In genomic region chr18:9810216-9810804, GRCh38 we compare ENCODE assay signal across 25 cellular contexts.
DNase-seq lines count a peak whose midpoint lies in the region; ATAC-seq, FAIRE-seq and TF ChIP-seq lines count a peak whose summit lies in the region.
"Had no signal": no experiment of that assay in that cellular context is flagged by ENCODE, and none has a peak within 500 bp of the region (broad histone marks: within the 10 kb centered on the region; RNA-seq: fewer than 3 reads in every experiment).

No MANE protein-coding gene starts in this region.

- no peak for TF ChIP-seq EP300 in H1 (IDR thresholded peaks at IDR 0.05; ENCODE audit: borderline replicate concordance in 1 of 2, low read depth in 2 of 2, low read length in 2 of 2)
- TF ChIP-seq EP300 in tibial nerve (IDR thresholded peaks at IDR 0.05), result no peak

- H3K9me3 ChIP-seq in heart left ventricle (peaks cover 0 to 2% (median 0%) of the 10 kb centered on the region in 12 donors), H1 (ENCODE audit: insufficient read depth in 2 of 2, low read depth in 1 of 2, low read length in 1 of 2) (peaks cover 0 to 3% of the 10 kb centered on the region in 2 experiments; a peak in 3 of 4 replicates), tibial nerve (no peaks in the 10 kb centered on the region)
- H3K9me3 ChIP-seq: SJCRH30, spleen, uterus had no signal

- H3K79me2 ChIP-seq in H1 (ENCODE audit: control insufficient read depth in 1 of 2, insufficient read depth in 2 of 2, low read length in 2 of 2), result no peaks in the 10 kb centered on the region

- H3K56ac ChIP-seq in H1 (replicated peaks; ENCODE audit: insufficient read length, low read depth, low read length), result no peak overlapping the region

- no peak overlapping the region for H2BK20ac ChIP-seq in H1 (ENCODE audit: low read length)

- H3K4me3 ChIP-seq in heart left ventricle, result no peak overlapping the region
- no peak overlapping the region for H3K4me3 ChIP-seq in H1 (ENCODE audit: extremely low read depth in 1 of 4, insufficient read depth in 2 of 4, low read depth in 3 of 4, low read length in 4 of 4)
- H3K4me3 ChIP-seq in tibial nerve, result peak overlapping the region in 1 of 4 donors; percentile 3
- H3K4me3 ChIP-seq: BLaER1, SJCRH30, spleen, uterus had no signal

- intact Hi-C loops in heart left ventricle (cut with DNase I) (loop anchor here in 1 of 10 donors (5.0 kb wide), 1 partner anchor 142 kb away; no protein-coding TSS in a partner anchor), left cardiac atrium (cut with DNase I) (no loop called here)

- H3K27ac ChIP-seq in heart left ventricle, result peak overlapping the region in 11 of 12 donors; percentile 9 to 69 (median 47)
- H3K27ac ChIP-seq in H1 (ENCODE audit: low read depth, low read length), result no peak overlapping the region
- peak overlapping the region; percentile 14 to 84 (median 51) for H3K27ac ChIP-seq in tibial nerve
- H3K27ac ChIP-seq: BLaER1, SJCRH30 had no signal

- H2BK5ac ChIP-seq in H1 (ENCODE audit: low read depth, low read length), result no peak overlapping the region

- no peak for FAIRE-seq in H1 (lab: Jason Lieb, UNC)
- FAIRE-seq: A204.1, GM18507 had no signal

- H3K4ac ChIP-seq in H1 (replicated peaks; ENCODE audit: insufficient read length, low read depth, low read length), result no peak overlapping the region

- H3K9me3 Mint-ChIP-seq in nephron, result no peaks in the 10 kb centered on the region
- H3K9me3 Mint-ChIP-seq: HFFc6; neural crest cell; stimulated activated naive CD8-positive, alpha-beta T cell treated with anti-CD3 and anti-CD28 coated beads, Interleukin-15, Interleukin-2, amounts not matched to agents 100 ng/mL and 50 ng/mL, for 24 hours; T-helper 1 cell treated with Interleukin-12 subunit alpha and Interleukin-12 subunit beta and Interleukin-4 antibody, amounts not matched to agents 30 μg/mL and 1 μg/mL, for 36 hours had no signal

- TF ChIP-seq POLR2A in heart left ventricle (IDR thresholded peaks at IDR 0.05), result no peak
- no peak for TF ChIP-seq POLR2A in H1 (IDR thresholded peaks at IDR 0.05; ENCODE audit: control extremely low read depth in 1 of 2, low read depth in 2 of 2, low read length in 2 of 2)
- no peak for TF ChIP-seq POLR2A in tibial nerve (IDR thresholded peaks at IDR 0.05)

- no peak for TF ChIP-seq RAD21 in H1 (IDR thresholded peaks at IDR 0.05 in 1 of 2, conservative IDR thresholded peaks at IDR 0.05 in 1 of 2; ENCODE audit: low read depth in 2 of 2, low read length in 2 of 2)

- H3K23me2 ChIP-seq in H1 (ENCODE audit: low read depth, low read length), result no peaks in the 10 kb centered on the region

- H2BK15ac ChIP-seq in H1 (ENCODE audit: low read length), result peak overlapping the region; percentile 61; the same call in 1 of the 2 replicates

- peaks cover 2% of the 10 kb centered on the region for H3K36me3 Mint-ChIP-seq in nephron (ENCODE audit: low read depth)

- H3K4me1 ChIP-seq in heart left ventricle (peaks cover 0 to 57% (median 29%) of the 10 kb centered on the region in 12 donors), H1 (replicated peaks in 1 of 4; ENCODE audit: control insufficient read depth in 3 of 4, insufficient read depth in 4 of 4, low read length in 3 of 4) (peaks cover 10 to 14% (median 12%) of the 10 kb centered on the region in 4 experiments), tibial nerve (peaks cover 0 to 54% (median 28%) of the 10 kb centered on the region in 4 donors)
- H3K4me1 ChIP-seq: BLaER1 had no signal

- H3K14ac ChIP-seq in H1 (ENCODE audit: insufficient read length), result no peak overlapping the region

- H3K4me3 Mint-ChIP-seq in nephron, result no peak overlapping the region
- H3K4me3 Mint-ChIP-seq: HFFc6; neural crest cell; stimulated activated naive CD8-positive, alpha-beta T cell treated with anti-CD3 and anti-CD28 coated beads, Interleukin-15, Interleukin-2, amounts not matched to agents 100 ng/mL and 50 ng/mL, for 24 hours; T-helper 1 cell treated with Interleukin-12 subunit alpha and Interleukin-12 subunit beta and Interleukin-4 antibody, amounts not matched to agents 30 μg/mL and 1 μg/mL, for 36 hours had no signal

- H3K36me3 ChIP-seq in heart left ventricle, result peaks cover 0 to 13% (median 0%) of the 10 kb centered on the region in 9 donors
- H3K36me3 ChIP-seq in H1 (ENCODE audit: control insufficient read depth in 2 of 4, insufficient read depth in 4 of 4, low read length in 3 of 4), result no peaks in the 10 kb centered on the region
- H3K36me3 ChIP-seq in tibial nerve, result no peaks in the 10 kb centered on the region
- H3K36me3 ChIP-seq: BLaER1, SJCRH30, uterus had no signal

- H4K5ac ChIP-seq in H1 (ENCODE audit: insufficient read length, low read depth, low read length), result no peak overlapping the region

- H2AK5ac ChIP-seq in H1 (ENCODE audit: low read depth, low read length), result no peak overlapping the region

- no peak for TF ChIP-seq CTCF in heart left ventricle (IDR thresholded peaks at IDR 0.05)
- TF ChIP-seq CTCF in H1 (IDR thresholded peaks at IDR 0.05; ENCODE audit: control extremely low read depth in 1 of 3, insufficient read depth in 1 of 3, low read depth in 1 of 3, low read length in 3 of 3), result no peak
- TF ChIP-seq CTCF in nephron (IDR thresholded peaks at IDR 0.05; ENCODE audit: unreplicated experiment in 3 of 3), result no peak
- TF ChIP-seq CTCF in tibial nerve (IDR thresholded peaks at IDR 0.05), result no peak
- TF ChIP-seq CTCF in GM13976 (IDR thresholded peaks at IDR 0.05; ENCODE audit: borderline replicate concordance, control extremely low read depth, extremely low read depth, insufficient read depth, missing control alignments), result no peak

- H4K8ac ChIP-seq in H1 (ENCODE audit: extremely low read depth, insufficient read depth, low read length), result no peak overlapping the region

- no peak overlapping the region for H3K4me2 ChIP-seq in H1 (ENCODE audit: insufficient read depth in 1 of 2, low read depth in 2 of 2, low read length in 2 of 2)
- H3K4me2 ChIP-seq: BLaER1 had no signal

- no peak overlapping the region for H3K23ac ChIP-seq in H1 (ENCODE audit: insufficient read length)

- no peak overlapping the region for H3K18ac ChIP-seq in H1 (ENCODE audit: extremely low read depth, low read length)

- in situ Hi-C loops in GM13976 (cut with MboI; ENCODE audit: low sequenced_read_pairs, unreplicated experiment), result no loop called here

- no peak overlapping the region; the same call in 1 of the 2 replicates for H2BK12ac ChIP-seq in H1 (ENCODE audit: low read depth, low read length)

- H3K27me3 Mint-ChIP-seq in nephron (ENCODE audit: low read depth), result peaks cover 5% of the 10 kb centered on the region

- H2BK120ac ChIP-seq in H1 (replicated peaks; ENCODE audit: low read depth, low read length), result no peak overlapping the region

- H3K27ac Mint-ChIP-seq in nephron, result peak overlapping the region in 2 of 3 experiments; percentile 2 to 71
- H3K27ac Mint-ChIP-seq: HFFc6; stimulated activated naive CD8-positive, alpha-beta T cell treated with anti-CD3 and anti-CD28 coated beads, Interleukin-15, Interleukin-2, amounts not matched to agents 100 ng/mL and 50 ng/mL, for 24 hours; T-helper 1 cell treated with Interleukin-12 subunit alpha and Interleukin-12 subunit beta and Interleukin-4 antibody, amounts not matched to agents 30 μg/mL and 1 μg/mL, for 36 hours had no signal

- POLR2A ChIA-PET in H1 (lab: Charles Lee; ENCODE audit: partially characterized antibody), result interaction anchor here (0.8 to 1.2 kb wide), 2 partner anchors 34 to 48 kb away, joined by 3 read pairs; no protein-coding TSS in a partner anchor

- no peaks in the 10 kb centered on the region; the same call in 1 of the 2 replicates for H3K79me1 ChIP-seq in H1 (ENCODE audit: low read depth, low read length)

- H3K27me3 ChIP-seq in heart left ventricle (no peaks in the 10 kb centered on the region), H1 (replicated peaks in 1 of 4; ENCODE audit: control insufficient read depth in 3 of 4, extremely low read depth in 1 of 4, insufficient read depth in 3 of 4, low read length in 3 of 4) (no peaks in the 10 kb centered on the region), tibial nerve (no peaks in the 10 kb centered on the region)
- H3K27me3 ChIP-seq: BLaER1, SJCRH30, spleen, uterus had no signal

- no peak overlapping the region for H3K9ac ChIP-seq in H1 (replicated peaks in 1 of 4; ENCODE audit: extremely low read depth in 1 of 4, low read depth in 3 of 4, low read length in 3 of 4)
- H3K9ac ChIP-seq: BLaER1 had no signal

- CTCF ChIA-PET in H1 (lab: Charles Lee; ENCODE audit: partially characterized antibody), result interaction anchor here (0.9 to 1.5 kb wide), 6 partner anchors 9 to 60 kb away, joined by 3 to 7 read pairs (median 4); no protein-coding TSS in a partner anchor

- peaks cover 0 to 2% of the 10 kb centered on the region in 2 experiments for H4K20me1 ChIP-seq in H1 (replicated peaks in 1 of 2; ENCODE audit: control insufficient read depth in 1 of 2, insufficient read depth in 2 of 2, low read length in 2 of 2)
- H4K20me1 ChIP-seq: BLaER1 had no signal

- H4K91ac ChIP-seq in H1 (replicated peaks; ENCODE audit: insufficient read length, low read length), result no peak overlapping the region

- WGBS in heart left ventricle, 4 donors, result 86 to 92% (median 89%) methylated on average over 5 of the region's 5 CpGs
- 94% methylated on average over 5 of the region's 5 CpGs; no CpG with 5 or more reads in 1 of the 2 experiments for WGBS in H1 (ENCODE audit: extremely low coverage in 1 of 2, insufficient coverage in 1 of 2, insufficient read length in 1 of 2, insufficient replicate concordance in 2 of 2, low coverage in 1 of 2, low lambda C conversion rate in 2 of 2, missing lambda C conversion rate in 1 of 2), 2 experiments
- WGBS in tibial nerve, 2 donors, result 54 to 67% methylated on average over 5 of the region's 5 CpGs

- ATAC-seq in heart left ventricle, result no peak
- no peak for ATAC-seq in left cardiac atrium
- ATAC-seq: left lobe of liver had no signal

- no peak for DNase-seq in heart left ventricle
- no peak for DNase-seq in left cardiac atrium
- no peak for DNase-seq in H1 (ENCODE audit: low read depth in 1 of 2, low spot score in 2 of 2)
- no peak for DNase-seq in tibial nerve (ENCODE audit: low spot score in 2 of 2)
- no peak for DNase-seq in NCI-H1436 treated with DMSO at 0.1 percent for 48 hours (lab: John Stamatoyannopoulos, UW)
- no peak for DNase-seq in NCI-H2227 (lab: John Stamatoyannopoulos, UW; ENCODE audit: unreplicated experiment)
- DNase-seq in GM13976 (ENCODE audit: low spot score), result no peak
- DNase-seq: activated CD8-positive, alpha-beta memory T cell treated with anti-CD3 and anti-CD28 coated beads, Interleukin-2, amount 50 U/mL, for 48 hours; HFFc6; NCI-H146; NCI-H2171; NCI-H748 treated with DMSO at 0.1 percent for 48 hours; OCI-M1; SJCRH30; spleen; stimulated activated CD4-positive, alpha-beta T cell treated with anti-CD3 and anti-CD28 coated beads, Interleukin-4, amount 100 ng/mL, for 24 hours; uterus had no signal

- H2AFZ ChIP-seq in H1 (ENCODE audit: low read length), result no peak overlapping the region

- H3K4me1 Mint-ChIP-seq in nephron, result peaks cover 28% of the 10 kb centered on the region

TF ChIP-seq in H1, 55 proteins besides CTCF, POLR2A, EP300 and RAD21 (continues in another document):
- TF ChIP-seq TEAD4 (IDR thresholded peaks at IDR 0.05; ENCODE audit: low read depth, low read length), result no peak
- TF ChIP-seq CHD1 (IDR thresholded peaks at IDR 0.05; ENCODE audit: low read depth, low read length), result no peak
- TF ChIP-seq MAFK (IDR thresholded peaks at IDR 0.05; ENCODE audit: low read depth, low read length), result no peak
- no peak for TF ChIP-seq TBP (IDR thresholded peaks at IDR 0.05; ENCODE audit: low read depth, low read length)
- TF ChIP-seq SRF (IDR thresholded peaks at IDR 0.05; ENCODE audit: low read depth, low read length), result no peak
